Comparison of ENCODE assay signal across 13 cellular contexts in genomic region chr1:213231795-213232231, GRCh38.
DNase-seq lines count a peak whose midpoint lies in the region; TF ChIP-seq lines count a peak whose summit lies in the region.
"Had no signal": no experiment of that assay in that cellular context is flagged by ENCODE, and none has a peak within 500 bp of the region (broad histone marks: within the 10 kb centered on the region; RNA-seq: fewer than 3 reads in every experiment).

No MANE protein-coding gene starts in this region.

- no peaks in the 10 kb centered on the region for H3K36me3 Mint-ChIP-seq in activated CD4-positive, alpha-beta memory T cell treated with anti-CD3 and anti-CD28 coated beads, Interleukin-2, amount 10 ng/mL, durations not matched to agents 7 days and 5 days (ENCODE audit: low read depth)
- H3K36me3 Mint-ChIP-seq: natural killer cell treated with Interleukin-12 subunit alpha and Interleukin-12 subunit beta and Interleukin-15 and Interleukin-18, amount 100 ng/mL, for 72 hours had no signal

- POLR2A ChIA-PET in activated CD4-positive, alpha-beta memory T cell treated with anti-CD3 and anti-CD28 coated beads, Interleukin-2, amount 10 ng/mL, durations not matched to agents 7 days and 5 days (lab: Charles Lee), result no interaction called here

- H3K4me3 Mint-ChIP-seq in activated CD4-positive, alpha-beta memory T cell treated with anti-CD3 and anti-CD28 coated beads, Interleukin-2, amount 10 ng/mL, durations not matched to agents 7 days and 5 days, result no peak overlapping the region
- H3K4me3 Mint-ChIP-seq: activated T-cell treated with anti-CD3 and anti-CD28 coated beads, Interleukin-2, amount 50 U/mL, for 24 hours; natural killer cell treated with Interleukin-12 subunit alpha and Interleukin-12 subunit beta and Interleukin-15 and Interleukin-18, amount 100 ng/mL, for 72 hours had no signal

- H3K27me3 Mint-ChIP-seq in activated CD4-positive, alpha-beta memory T cell treated with anti-CD3 and anti-CD28 coated beads, Interleukin-2, amount 10 ng/mL, durations not matched to agents 7 days and 5 days, result no peaks in the 10 kb centered on the region
- H3K27me3 Mint-ChIP-seq: activated T-cell treated with anti-CD3 and anti-CD28 coated beads, Interleukin-2, amount 50 U/mL, for 24 hours; natural killer cell treated with Interleukin-12 subunit alpha and Interleukin-12 subunit beta and Interleukin-15 and Interleukin-18, amount 100 ng/mL, for 72 hours had no signal

- CTCF ChIA-PET in activated CD4-positive, alpha-beta memory T cell treated with anti-CD3 and anti-CD28 coated beads, Interleukin-2, amount 10 ng/mL, durations not matched to agents 7 days and 5 days (lab: Charles Lee), result no interaction called here

- H3K27ac Mint-ChIP-seq in activated CD4-positive, alpha-beta memory T cell treated with anti-CD3 and anti-CD28 coated beads, Interleukin-2, amount 10 ng/mL, durations not matched to agents 7 days and 5 days, result no peak overlapping the region
- H3K27ac Mint-ChIP-seq: activated T-cell treated with anti-CD3 and anti-CD28 coated beads, Interleukin-2, amount 50 U/mL, for 24 hours; natural killer cell treated with Interleukin-12 subunit alpha and Interleukin-12 subunit beta and Interleukin-15 and Interleukin-18, amount 100 ng/mL, for 72 hours had no signal

- DNase-seq in NCI-H82 (lab: John Stamatoyannopoulos, UW), result peak; percentile 48
- DNase-seq in NCI-H82 treated with DMSO at 0.1 percent for 48 hours (lab: John Stamatoyannopoulos, UW; ENCODE audit: unreplicated experiment), result no peak
- DNase-seq in NCI-H524 (lab: John Stamatoyannopoulos, UW), result peak; percentile 37 to 65
- DNase-seq in foreskin fibroblast, result peak; percentile 68 to 78
- DNase-seq in stromal cell of bone marrow (ENCODE audit: low read depth), result peak; percentile 10
- no peak for DNase-seq in activated CD4-positive, CD25-positive, alpha-beta regulatory T cell (lab: John Stamatoyannopoulos, UW)
- no peak for DNase-seq in activated CD4-positive, alpha-beta memory T cell treated with anti-CD3 and anti-CD28 coated beads, Interleukin-2, amount 10 ng/mL, durations not matched to agents 7 days and 5 days
- no peak for DNase-seq in putamen (ENCODE audit: low spot score)
- DNase-seq: activated T-cell treated with anti-CD3 and anti-CD28 coated beads, Interleukin-2, amount 50 U/mL, for 24 hours; body of pancreas; Peyer's patch; stimulated activated naive CD4-positive, alpha-beta T cell had no signal

- no peak for TF ChIP-seq CTCF in foreskin fibroblast (IDR thresholded peaks at IDR 0.05; ENCODE audit: low read depth, low read length)

- no peaks in the 10 kb centered on the region for H3K9me3 Mint-ChIP-seq in activated CD4-positive, alpha-beta memory T cell treated with anti-CD3 and anti-CD28 coated beads, Interleukin-2, amount 10 ng/mL, durations not matched to agents 7 days and 5 days
- H3K9me3 Mint-ChIP-seq: activated T-cell treated with anti-CD3 and anti-CD28 coated beads, Interleukin-2, amount 50 U/mL, for 24 hours; natural killer cell treated with Interleukin-12 subunit alpha and Interleukin-12 subunit beta and Interleukin-15 and Interleukin-18, amount 100 ng/mL, for 72 hours had no signal

- H3K4me1 Mint-ChIP-seq in activated CD4-positive, alpha-beta memory T cell treated with anti-CD3 and anti-CD28 coated beads, Interleukin-2, amount 10 ng/mL, durations not matched to agents 7 days and 5 days, result peaks cover 5% of the 10 kb centered on the region

- H3K4me3 ChIP-seq in foreskin fibroblast (ENCODE audit: low read depth in 1 of 2, low read length in 2 of 2), result no peak overlapping the region
- H3K4me3 ChIP-seq: body of pancreas, Peyer's patch had no signal

Comparison
In these comparisons a context has a peak if more than half of its experiments do, and no peak if none do; other contexts are left out.
1. DNase-seq: peak in NCI-H82 (single experiment), NCI-H524 (2 of 2), foreskin fibroblast (2 of 2) and stromal cell of bone marrow (single experiment); none in NCI-H82 treated with DMSO at 0.1 percent for 48 hours (single experiment), activated CD4-positive, CD25-positive, alpha-beta regulatory T cell (0 of 4), activated CD4-positive, alpha-beta memory T cell treated with anti-CD3 and anti-CD28 coated beads, Interleukin-2, amount 10 ng/mL, durations not matched to agents 7 days and 5 days (single experiment) and putamen (single experiment).